8 cellular contexts compared by ENCODE assay signal in the genomic region with DNA sequence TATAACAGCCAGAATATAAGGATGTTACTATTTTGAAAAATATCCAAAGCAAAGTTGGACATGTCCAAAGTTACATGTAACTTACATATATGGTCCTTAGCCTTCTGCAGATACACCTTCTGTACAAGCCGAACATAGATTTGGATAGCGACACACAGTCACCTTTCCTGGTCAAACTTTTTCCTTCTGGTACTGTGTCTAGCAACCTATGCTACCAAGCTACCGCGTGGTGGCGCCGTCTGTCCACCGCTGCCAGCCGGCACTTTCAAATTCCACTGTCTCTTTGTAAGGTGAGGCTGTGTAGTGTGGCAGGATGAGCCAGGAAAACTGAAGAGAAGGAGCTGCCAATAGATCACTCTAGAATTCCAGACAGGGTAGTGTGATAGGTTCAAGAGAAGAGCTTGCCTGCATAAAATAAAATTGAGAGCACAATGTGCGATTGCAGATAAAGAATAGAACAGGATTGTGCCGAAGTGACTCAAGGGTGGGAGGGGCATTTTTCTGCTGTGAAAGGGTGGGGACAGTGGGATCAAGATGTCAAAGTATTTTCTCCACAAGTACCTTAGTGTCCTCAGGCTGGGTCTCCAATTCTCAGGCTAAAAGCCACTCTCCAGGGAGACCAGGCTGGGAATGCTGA.
A peak's percentile ranks its signal among the peaks of the same experiment; 100 is the strongest.
DNase-seq lines count a peak whose midpoint lies in the region; ATAC-seq and TF ChIP-seq lines count a peak whose summit lies in the region.

No MANE protein-coding gene starts in this region.

- intact Hi-C loops in CD8-positive, alpha-beta T cell (cut with DNase I, micrococcal nuclease) = loop anchor here (1.0 to 10.0 kb wide), 9 partner anchors 163 to 1229 kb away; partner anchors contain the start of genes CDC42EP4 (in 1 of the 2) and SLC39A11 (in 1 of the 2)

- CTCF ChIA-PET in CD8-positive, alpha-beta T cell (lab: Charles Lee) = interaction anchor here (0.6 to 6.2 kb wide), 39 partner anchors 9 to 1748 kb away, joined by 3 to 135 read pairs (median 4); partner anchors contain the start of gene SSTR2

- DNase-seq in CD8-positive, alpha-beta T cell = peak in 6 of 7 experiments; percentile 10 to 65 (median 44)
- peak; percentile 9 for DNase-seq in GOT3 (lab: John Stamatoyannopoulos, UW)
- DNase-seq in NCI-H1417 (lab: John Stamatoyannopoulos, UW) = peak; percentile 38 to 75 (median 68)
- DNase-seq in SW480 (ENCODE audit: low spot score) = peak; percentile 83
- peak; percentile 70 for DNase-seq in astrocyte of the spinal cord (ENCODE audit: low read depth, low spot score)
- DNase-seq in iPS DF 6.9 (ENCODE audit: low read depth, low spot score) = peak; percentile 39
- peak; percentile 47 for DNase-seq in stimulated activated CD4-positive, alpha-beta T cell treated with anti-CD3 and anti-CD28 coated beads, Interleukin-12 subunit alpha, Interleukin-12 subunit beta, amount 100 ng/mL, for 4 hours

- no peaks in the 10 kb centered on the region for H3K36me3 Mint-ChIP-seq in CD8-positive, alpha-beta T cell

- H3K4me3 ChIP-seq in CD8-positive, alpha-beta T cell (ENCODE audit: low read depth, low read length) = no peak overlapping the region
- H3K4me3 ChIP-seq in astrocyte of the spinal cord (ENCODE audit: low read depth, low read length) = no peak overlapping the region
- H3K4me3 ChIP-seq in iPS DF 6.9 (ENCODE audit: low read length) = no peak overlapping the region

- no peaks in the 10 kb centered on the region for H3K36me3 ChIP-seq in CD8-positive, alpha-beta T cell (ENCODE audit: insufficient read depth, low read length)
- H3K36me3 ChIP-seq in iPS DF 6.9 (ENCODE audit: control insufficient read depth, insufficient read depth, low read length) = no peaks in the 10 kb centered on the region

- in situ Hi-C loops in astrocyte of the spinal cord (cut with HindIII; ENCODE audit: low sequenced_read_pairs) = no loop called here

- peak overlapping the region; percentile 28 for H3K27ac Mint-ChIP-seq in CD8-positive, alpha-beta T cell

- H3K4me3 Mint-ChIP-seq in CD8-positive, alpha-beta T cell = peak overlapping the region; percentile 7

- TF ChIP-seq CTCF in CD8-positive, alpha-beta T cell (IDR thresholded peaks at IDR 0.05) = peak; percentile 92
- peak; percentile 95 for TF ChIP-seq CTCF in astrocyte of the spinal cord (IDR thresholded peaks at IDR 0.05; ENCODE audit: low read depth, low read length)

- no CpG with 5 or more reads among the region's 10 CpGs for WGBS in iPS DF 6.9 (ENCODE audit: insufficient coverage, insufficient read length)

- H3K4me1 Mint-ChIP-seq in CD8-positive, alpha-beta T cell (ENCODE audit: low read depth) = peaks cover 32% of the 10 kb centered on the region

- H3K27me3 ChIP-seq in CD8-positive, alpha-beta T cell (ENCODE audit: insufficient read depth, low read length) = no peaks in the 10 kb centered on the region
- no peaks in the 10 kb centered on the region for H3K27me3 ChIP-seq in iPS DF 6.9 (ENCODE audit: control insufficient read depth, insufficient read depth, low read length)

- POLR2A ChIA-PET in CD8-positive, alpha-beta T cell (lab: Charles Lee) = interaction anchor here (1.1 kb wide), 1 partner anchor 261 kb away, joined by 3 read pairs; no protein-coding TSS in a partner anchor

- peaks cover 29% of the 10 kb centered on the region for H3K4me1 ChIP-seq in CD8-positive, alpha-beta T cell (ENCODE audit: insufficient read depth, low read length)
- H3K4me1 ChIP-seq in iPS DF 6.9 (ENCODE audit: control insufficient read depth, insufficient read depth, low read length) = no peaks in the 10 kb centered on the region; the same call in 1 of the 2 replicates

- no peak overlapping the region for H3K27ac ChIP-seq in CD8-positive, alpha-beta T cell (ENCODE audit: low read depth, low read length)
- no peak overlapping the region for H3K27ac ChIP-seq in iPS DF 6.9 (ENCODE audit: low read length)

- no peaks in the 10 kb centered on the region for H3K9me3 Mint-ChIP-seq in CD8-positive, alpha-beta T cell

- ATAC-seq in CD8-positive, alpha-beta T cell = peak; percentile 37
- no peak for ATAC-seq in GM19328 (IDR thresholded peaks at IDR 0.05; ENCODE audit: unreplicated experiment)

- H3K9me3 ChIP-seq in CD8-positive, alpha-beta T cell (ENCODE audit: low read length) = no peaks in the 10 kb centered on the region
- H3K9me3 ChIP-seq in iPS DF 6.9 (ENCODE audit: control insufficient read depth, insufficient read depth, low read length) = no peaks in the 10 kb centered on the region

- H3K27me3 Mint-ChIP-seq in CD8-positive, alpha-beta T cell (ENCODE audit: low read depth) = no peaks in the 10 kb centered on the region

Comparison
In these comparisons a context has a peak if more than half of its experiments do, and no peak if none do; other contexts are left out.
1. DNase-seq: peak in every context shown above with its lines; median percentile 83 in SW480; 70 in astrocyte of the spinal cord; 68 in NCI-H1417; 47 in stimulated activated CD4-positive, alpha-beta T cell treated with anti-CD3 and anti-CD28 coated beads, Interleukin-12 subunit alpha, Interleukin-12 subunit beta, amount 100 ng/mL, for 4 hours; 44 in CD8-positive, alpha-beta T cell; 39 in iPS DF 6.9; 9 in GOT3.